Comparison of ENCODE assay signal across 1 cellular context in the genomic region with DNA sequence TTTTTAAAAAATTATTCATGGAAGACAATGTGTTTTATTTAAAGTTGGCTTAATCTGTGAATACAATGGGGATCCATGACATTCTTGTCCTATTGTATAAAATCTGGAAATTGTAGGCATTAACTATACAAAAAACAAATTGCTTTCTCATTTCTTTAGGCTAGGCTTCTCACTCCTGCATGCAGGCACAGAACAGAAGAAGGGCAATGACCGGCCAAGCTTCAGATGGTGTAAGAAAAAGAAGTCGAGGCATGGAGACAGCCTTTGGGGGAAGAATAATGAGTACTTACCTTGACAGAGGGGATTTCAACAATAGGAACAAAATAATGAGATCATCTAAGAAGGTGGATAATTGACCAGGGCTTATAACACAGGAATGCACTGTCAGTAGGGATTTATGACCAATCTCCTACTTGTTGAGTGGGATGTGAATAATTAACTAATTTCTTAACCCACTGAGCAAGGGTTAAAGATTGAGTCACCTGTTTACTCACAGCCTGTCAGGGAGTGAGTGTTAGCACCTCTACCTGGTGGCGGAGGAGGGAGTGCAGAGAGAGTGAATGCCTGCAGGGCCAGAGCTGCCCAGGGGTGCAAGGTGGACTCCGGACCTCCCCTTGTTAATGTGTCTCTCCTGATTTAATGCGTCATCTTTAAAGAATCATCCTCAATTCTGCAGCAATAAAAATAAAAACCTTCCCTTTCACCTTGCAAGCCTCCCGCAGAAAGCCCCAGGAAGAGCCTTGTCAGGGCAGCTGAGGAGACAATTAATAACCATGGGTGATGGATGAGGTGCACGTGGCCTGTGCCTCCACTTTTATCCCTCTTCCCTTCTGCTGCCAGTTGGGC.
TF ChIP-seq lines count a peak whose summit lies in the region.

No MANE protein-coding gene starts in this region.

TF ChIP-seq in HepG2, 621 proteins besides CTCF, POLR2A, EP300 and RAD21 (continued from another document and continues in another):
- TF ChIP-seq, protein P1, sequence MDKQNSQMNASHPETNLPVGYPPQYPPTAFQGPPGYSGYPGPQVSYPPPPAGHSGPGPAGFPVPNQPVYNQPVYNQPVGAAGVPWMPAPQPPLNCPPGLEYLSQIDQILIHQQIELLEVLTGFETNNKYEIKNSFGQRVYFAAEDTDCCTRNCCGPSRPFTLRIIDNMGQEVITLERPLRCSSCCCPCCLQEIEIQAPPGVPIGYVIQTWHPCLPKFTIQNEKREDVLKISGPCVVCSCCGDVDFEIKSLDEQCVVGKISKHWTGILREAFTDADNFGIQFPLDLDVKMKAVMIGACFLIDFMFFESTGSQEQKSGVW (CRISPR knock-in tag; IDR thresholded peaks at IDR 0.05; ENCODE audit: borderline replicate concordance): no peak
- TF ChIP-seq ZNF614 (CRISPR knock-in tag; IDR thresholded peaks at IDR 0.05; ENCODE audit: borderline replicate concordance) (no peak), MLLT10 (CRISPR knock-in tag; IDR thresholded peaks at IDR 0.05) (no peak), ZFP82 (CRISPR knock-in tag; IDR thresholded peaks at IDR 0.05; ENCODE audit: borderline replicate concordance) (no peak), ZNF75D (CRISPR knock-in tag; IDR thresholded peaks at IDR 0.05; ENCODE audit: borderline replicate concordance) (no peak), NFIB (CRISPR knock-in tag; IDR thresholded peaks at IDR 0.05; ENCODE audit: borderline replicate concordance) (no peak), FOXO1 (CRISPR knock-in tag; IDR thresholded peaks at IDR 0.05) (peak; percentile 85; the same call in 1 of the 2 replicates), ZNF615 (CRISPR knock-in tag; IDR thresholded peaks at IDR 0.05; ENCODE audit: borderline replicate concordance) (no peak), MIXL1 (CRISPR knock-in tag; IDR thresholded peaks at IDR 0.05) (peak; percentile 97), SALL2 (CRISPR knock-in tag; IDR thresholded peaks at IDR 0.05) (no peak), NR2C2 (CRISPR knock-in tag; IDR thresholded peaks at IDR 0.05; ENCODE audit: borderline replicate concordance) (no peak), RFXAP (CRISPR knock-in tag; IDR thresholded peaks at IDR 0.05; ENCODE audit: borderline replicate concordance) (no peak), DRAP1 (CRISPR knock-in tag; IDR thresholded peaks at IDR 0.05) (peak; percentile 28; the same call in 1 of the 2 replicates), ZNF232 (CRISPR knock-in tag; IDR thresholded peaks at IDR 0.05; ENCODE audit: borderline replicate concordance) (no peak), ZNF678 (CRISPR knock-in tag; IDR thresholded peaks at IDR 0.05) (no peak), THYN1 (CRISPR knock-in tag; IDR thresholded peaks at IDR 0.05; ENCODE audit: borderline replicate concordance, low read depth) (no peak), PRDM10 (CRISPR knock-in tag; IDR thresholded peaks at IDR 0.05; ENCODE audit: low read depth) (no peak), BRCA1 (CRISPR knock-in tag; IDR thresholded peaks at IDR 0.05) (no peak), ZNF552 (CRISPR knock-in tag; IDR thresholded peaks at IDR 0.05; ENCODE audit: borderline replicate concordance) (no peak), MTA3 (CRISPR knock-in tag; IDR thresholded peaks at IDR 0.05) (no peak), ZNF891 (CRISPR knock-in tag; IDR thresholded peaks at IDR 0.05) (no peak), FOXP1 (IDR thresholded peaks at IDR 0.05) (peak; percentile 76), FOXP1 (CRISPR knock-in tag; IDR thresholded peaks at IDR 0.05) (peak; percentile 97), FOXK2 (IDR thresholded peaks at IDR 0.05) (no peak), ZNF580 (CRISPR knock-in tag; IDR thresholded peaks at IDR 0.05; ENCODE audit: borderline replicate concordance, low read depth) (peak; percentile 62; the same call in 1 of the 2 replicates), SALL1 (CRISPR knock-in tag; IDR thresholded peaks at IDR 0.05) (peak; percentile 92), ZKSCAN5 (CRISPR knock-in tag; IDR thresholded peaks at IDR 0.05) (no peak), PRDM4 (CRISPR knock-in tag; IDR thresholded peaks at IDR 0.05; ENCODE audit: borderline replicate concordance) (no peak), ZNF878 (CRISPR knock-in tag; IDR thresholded peaks at IDR 0.05) (no peak), HDAC2 (CRISPR knock-in tag; IDR thresholded peaks at IDR 0.05) (0 out of 2 replicates have a peak, but pooled peaks have one; percentile 52)
- TF ChIP-seq, protein P2, sequence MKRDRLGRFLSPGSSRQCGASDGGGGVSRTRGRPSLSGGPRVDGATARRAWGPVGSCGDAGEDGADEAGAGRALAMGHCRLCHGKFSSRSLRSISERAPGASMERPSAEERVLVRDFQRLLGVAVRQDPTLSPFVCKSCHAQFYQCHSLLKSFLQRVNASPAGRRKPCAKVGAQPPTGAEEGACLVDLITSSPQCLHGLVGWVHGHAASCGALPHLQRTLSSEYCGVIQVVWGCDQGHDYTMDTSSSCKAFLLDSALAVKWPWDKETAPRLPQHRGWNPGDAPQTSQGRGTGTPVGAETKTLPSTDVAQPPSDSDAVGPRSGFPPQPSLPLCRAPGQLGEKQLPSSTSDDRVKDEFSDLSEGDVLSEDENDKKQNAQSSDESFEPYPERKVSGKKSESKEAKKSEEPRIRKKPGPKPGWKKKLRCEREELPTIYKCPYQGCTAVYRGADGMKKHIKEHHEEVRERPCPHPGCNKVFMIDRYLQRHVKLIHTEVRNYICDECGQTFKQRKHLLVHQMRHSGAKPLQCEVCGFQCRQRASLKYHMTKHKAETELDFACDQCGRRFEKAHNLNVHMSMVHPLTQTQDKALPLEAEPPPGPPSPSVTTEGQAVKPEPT (CRISPR knock-in tag; IDR thresholded peaks at IDR 0.05; ENCODE audit: low read depth): no peak
- TF ChIP-seq, protein P3, sequence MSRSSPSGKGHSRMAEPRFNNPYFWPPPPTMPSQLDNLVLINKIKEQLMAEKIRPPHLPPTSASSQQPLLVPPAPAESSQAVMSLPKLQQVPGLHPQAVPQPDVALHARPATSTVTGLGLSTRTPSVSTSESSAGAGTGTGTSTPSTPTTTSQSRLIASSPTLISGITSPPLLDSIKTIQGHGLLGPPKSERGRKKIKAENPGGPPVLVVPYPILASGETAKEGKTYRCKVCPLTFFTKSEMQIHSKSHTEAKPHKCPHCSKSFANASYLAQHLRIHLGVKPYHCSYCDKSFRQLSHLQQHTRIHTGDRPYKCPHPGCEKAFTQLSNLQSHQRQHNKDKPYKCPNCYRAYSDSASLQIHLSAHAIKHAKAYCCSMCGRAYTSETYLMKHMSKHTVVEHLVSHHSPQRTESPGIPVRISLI (CRISPR knock-in tag; IDR thresholded peaks at IDR 0.05; ENCODE audit: borderline replicate concordance): no peak
- TF ChIP-seq, protein P4, sequence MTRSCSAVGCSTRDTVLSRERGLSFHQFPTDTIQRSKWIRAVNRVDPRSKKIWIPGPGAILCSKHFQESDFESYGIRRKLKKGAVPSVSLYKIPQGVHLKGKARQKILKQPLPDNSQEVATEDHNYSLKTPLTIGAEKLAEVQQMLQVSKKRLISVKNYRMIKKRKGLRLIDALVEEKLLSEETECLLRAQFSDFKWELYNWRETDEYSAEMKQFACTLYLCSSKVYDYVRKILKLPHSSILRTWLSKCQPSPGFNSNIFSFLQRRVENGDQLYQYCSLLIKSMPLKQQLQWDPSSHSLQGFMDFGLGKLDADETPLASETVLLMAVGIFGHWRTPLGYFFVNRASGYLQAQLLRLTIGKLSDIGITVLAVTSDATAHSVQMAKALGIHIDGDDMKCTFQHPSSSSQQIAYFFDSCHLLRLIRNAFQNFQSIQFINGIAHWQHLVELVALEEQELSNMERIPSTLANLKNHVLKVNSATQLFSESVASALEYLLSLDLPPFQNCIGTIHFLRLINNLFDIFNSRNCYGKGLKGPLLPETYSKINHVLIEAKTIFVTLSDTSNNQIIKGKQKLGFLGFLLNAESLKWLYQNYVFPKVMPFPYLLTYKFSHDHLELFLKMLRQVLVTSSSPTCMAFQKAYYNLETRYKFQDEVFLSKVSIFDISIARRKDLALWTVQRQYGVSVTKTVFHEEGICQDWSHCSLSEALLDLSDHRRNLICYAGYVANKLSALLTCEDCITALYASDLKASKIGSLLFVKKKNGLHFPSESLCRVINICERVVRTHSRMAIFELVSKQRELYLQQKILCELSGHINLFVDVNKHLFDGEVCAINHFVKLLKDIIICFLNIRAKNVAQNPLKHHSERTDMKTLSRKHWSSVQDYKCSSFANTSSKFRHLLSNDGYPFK (CRISPR knock-in tag; IDR thresholded peaks at IDR 0.05; ENCODE audit: borderline replicate concordance): no peak
- TF ChIP-seq, protein P5, sequence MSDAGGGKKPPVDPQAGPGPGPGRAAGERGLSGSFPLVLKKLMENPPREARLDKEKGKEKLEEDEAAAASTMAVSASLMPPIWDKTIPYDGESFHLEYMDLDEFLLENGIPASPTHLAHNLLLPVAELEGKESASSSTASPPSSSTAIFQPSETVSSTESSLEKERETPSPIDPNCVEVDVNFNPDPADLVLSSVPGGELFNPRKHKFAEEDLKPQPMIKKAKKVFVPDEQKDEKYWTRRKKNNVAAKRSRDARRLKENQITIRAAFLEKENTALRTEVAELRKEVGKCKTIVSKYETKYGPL (CRISPR knock-in tag; IDR thresholded peaks at IDR 0.05): no peak
- TF ChIP-seq, protein P6, sequence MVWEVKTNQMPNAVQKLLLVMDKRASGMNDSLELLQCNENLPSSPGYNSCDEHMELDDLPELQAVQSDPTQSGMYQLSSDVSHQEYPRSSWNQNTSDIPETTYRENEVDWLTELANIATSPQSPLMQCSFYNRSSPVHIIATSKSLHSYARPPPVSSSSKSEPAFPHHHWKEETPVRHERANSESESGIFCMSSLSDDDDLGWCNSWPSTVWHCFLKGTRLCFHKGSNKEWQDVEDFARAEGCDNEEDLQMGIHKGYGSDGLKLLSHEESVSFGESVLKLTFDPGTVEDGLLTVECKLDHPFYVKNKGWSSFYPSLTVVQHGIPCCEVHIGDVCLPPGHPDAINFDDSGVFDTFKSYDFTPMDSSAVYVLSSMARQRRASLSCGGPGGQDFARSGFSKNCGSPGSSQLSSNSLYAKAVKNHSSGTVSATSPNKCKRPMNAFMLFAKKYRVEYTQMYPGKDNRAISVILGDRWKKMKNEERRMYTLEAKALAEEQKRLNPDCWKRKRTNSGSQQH (CRISPR knock-in tag; IDR thresholded peaks at IDR 0.05; ENCODE audit: low read depth): no peak
